Comparison of ENCODE assay signal across 9 cellular contexts in genomic region chr5:41270423-41271251, GRCh38. TPM values are rescaled to one million over a fixed set of nuclear protein-coding genes. Genes with fewer than 3 reads are reported as not detected.
A peak's percentile ranks its signal among the peaks of the same experiment; 100 is the strongest.
DNase-seq lines count a peak whose midpoint lies in the region; ATAC-seq and TF ChIP-seq lines count a peak whose summit lies in the region.
"Had no signal": no experiment of that assay in that cellular context is flagged by ENCODE, and none has a peak within 500 bp of the region (broad histone marks: within the 10 kb centered on the region; RNA-seq: fewer than 3 reads in every experiment).

No MANE protein-coding gene starts in this region.

- H3K27me3 ChIP-seq in BE2C (no peaks in the 10 kb centered on the region), right lobe of liver (no peaks in the 10 kb centered on the region)

- H3K4me1 ChIP-seq in BE2C, result peaks cover 8% of the 10 kb centered on the region
- H3K4me1 ChIP-seq in right lobe of liver, result no peaks in the 10 kb centered on the region

- H3K36me3 ChIP-seq in BE2C (no peaks in the 10 kb centered on the region), right lobe of liver (no peaks in the 10 kb centered on the region)

- H3K36me3 Mint-ChIP-seq in activated CD8-positive, alpha-beta memory T cell treated with anti-CD3 and anti-CD28 coated beads, Interleukin-2, amount 10 ng/mL, durations not matched to agents 7 days and 5 days, result no peaks in the 10 kb centered on the region
- H3K36me3 Mint-ChIP-seq: IgD-negative memory B cell had no signal

- H3K27ac Mint-ChIP-seq in activated CD8-positive, alpha-beta memory T cell treated with anti-CD3 and anti-CD28 coated beads, Interleukin-2, amount 10 ng/mL, durations not matched to agents 7 days and 5 days, result no peak overlapping the region
- H3K27ac Mint-ChIP-seq: IgD-negative memory B cell had no signal

- no peak overlapping the region for H3K4me3 Mint-ChIP-seq in activated CD8-positive, alpha-beta memory T cell treated with anti-CD3 and anti-CD28 coated beads, Interleukin-2, amount 10 ng/mL, durations not matched to agents 7 days and 5 days
- H3K4me3 Mint-ChIP-seq: IgD-negative memory B cell had no signal

- H3K27ac ChIP-seq in coronary artery (no peak overlapping the region), right lobe of liver (no peak overlapping the region)

- H3K27me3 Mint-ChIP-seq in activated CD8-positive, alpha-beta memory T cell treated with anti-CD3 and anti-CD28 coated beads, Interleukin-2, amount 10 ng/mL, durations not matched to agents 7 days and 5 days, result peaks cover 6% of the 10 kb centered on the region

- peak; percentile 89 for TF ChIP-seq CTCF in BE2C (IDR thresholded peaks at IDR 0.05; ENCODE audit: low read depth, low read length)
- peak; percentile 51 for TF ChIP-seq CTCF in coronary artery (IDR thresholded peaks at IDR 0.05)
- TF ChIP-seq CTCF in right lobe of liver (IDR thresholded peaks at IDR 0.05), result peak; percentile 72 to 83 (median 80)

- H3K9me3 ChIP-seq in BE2C (no peaks in the 10 kb centered on the region), right lobe of liver (no peaks in the 10 kb centered on the region)

- ATAC-seq in GM18870 (IDR thresholded peaks at IDR 0.05; ENCODE audit: unreplicated experiment) (peak; percentile 97), HG03108 (IDR thresholded peaks at IDR 0.05; ENCODE audit: unreplicated experiment) (peak; percentile 70), right lobe of liver (peak; percentile 96 to 99 (median 98))
- no peak for ATAC-seq in activated CD8-positive, alpha-beta memory T cell treated with anti-CD3 and anti-CD28 coated beads, Interleukin-2, amount 10 ng/mL, durations not matched to agents 7 days and 5 days
- ATAC-seq in activated CD4-positive, CD25-positive, alpha-beta regulatory T cell treated with anti-CD3 and anti-CD28 coated beads, Interleukin-2, amount 50 U/mL, for 24 hours, result no peak

- CTCF ChIA-PET in activated CD8-positive, alpha-beta memory T cell treated with anti-CD3 and anti-CD28 coated beads, Interleukin-2, amount 10 ng/mL, durations not matched to agents 7 days and 5 days (lab: Charles Lee), result no interaction called here

- intact Hi-C loops in right lobe of liver (cut with DNase I), result no loop called here

- no peaks in the 10 kb centered on the region for H3K9me3 Mint-ChIP-seq in activated CD8-positive, alpha-beta memory T cell treated with anti-CD3 and anti-CD28 coated beads, Interleukin-2, amount 10 ng/mL, durations not matched to agents 7 days and 5 days (ENCODE audit: low read depth)

- peak; percentile 60 for DNase-seq in BE2C
- DNase-seq in NCI-H748 (lab: John Stamatoyannopoulos, UW; ENCODE audit: unreplicated experiment), result peak; percentile 66
- DNase-seq in coronary artery (ENCODE audit: low spot score), result no peak
- peak in 1 of 3 donors; percentile 53 for DNase-seq in right lobe of liver
- DNase-seq in activated CD8-positive, alpha-beta memory T cell treated with anti-CD3 and anti-CD28 coated beads, Interleukin-2, amount 10 ng/mL, durations not matched to agents 7 days and 5 days, result no peak

- H3K4me1 Mint-ChIP-seq in activated CD8-positive, alpha-beta memory T cell treated with anti-CD3 and anti-CD28 coated beads, Interleukin-2, amount 10 ng/mL, durations not matched to agents 7 days and 5 days, result no peaks in the 10 kb centered on the region
- H3K4me1 Mint-ChIP-seq: IgD-negative memory B cell had no signal

- H3K4me3 ChIP-seq in BE2C (ENCODE audit: low read depth, low read length), result no peak overlapping the region
- peak overlapping the region; percentile 44 for H3K4me3 ChIP-seq in coronary artery
- H3K4me3 ChIP-seq in right lobe of liver, result no peak overlapping the region

- no peak for TF ChIP-seq POLR2A in right lobe of liver (IDR thresholded peaks at IDR 0.05)

- WGBS in right lobe of liver (ENCODE audit: insufficient coverage, low coverage, low lambda C conversion rate, missing lambda C conversion rate), result 36% methylated on average over 2 of the region's 2 CpGs

RNA-seq across cellular contexts. Expression of gene C6, which starts 57.3 kb away (rescaled TPM):
- 3.4 TPM for polyA plus RNA-seq in BE2C (2012; ENCODE audit: insufficient read depth, insufficient read length, low read depth)
- 100 to 1,000 TPM; 284 to 753 (median 402) TPM for total RNA-seq in right lobe of liver
- total RNA-seq in activated CD8-positive, alpha-beta memory T cell treated with anti-CD3 and anti-CD28 coated beads, Interleukin-2, amount 10 ng/mL, durations not matched to agents 7 days and 5 days, result not detected
- polyA plus RNA-seq: IgD-negative memory B cell had no signal

Comparison
In these comparisons a context has a peak if more than half of its experiments do, and no peak if none do; other contexts are left out.
1. DNase-seq: peak in BE2C (single experiment) and NCI-H748 (single experiment); none in coronary artery (single experiment) and activated CD8-positive, alpha-beta memory T cell treated with anti-CD3 and anti-CD28 coated beads, Interleukin-2, amount 10 ng/mL, durations not matched to agents 7 days and 5 days (single experiment).
2. ATAC-seq: peak in GM18870 (single experiment), HG03108 (single experiment) and right lobe of liver (4 of 4); none in activated CD8-positive, alpha-beta memory T cell treated with anti-CD3 and anti-CD28 coated beads, Interleukin-2, amount 10 ng/mL, durations not matched to agents 7 days and 5 days (single experiment) and activated CD4-positive, CD25-positive, alpha-beta regulatory T cell treated with anti-CD3 and anti-CD28 coated beads, Interleukin-2, amount 50 U/mL, for 24 hours (0 of 2).
3. RNA of gene C6, which starts 57.3 kb away (total RNA-seq): 284 to 753 TPM in right lobe of liver; not detected in activated CD8-positive, alpha-beta memory T cell treated with anti-CD3 and anti-CD28 coated beads, Interleukin-2, amount 10 ng/mL, durations not matched to agents 7 days and 5 days; every median in the first group is over 100 times any median in the second.
4. Peak in every context shown above with its lines, with median percentiles within 50 percentile points of each other: CTCF ChIP-seq.